In genomic region chr17:81397314-81398169, GRCh38 we compare ENCODE assay signal across 9 cellular contexts. TPM values are rescaled to one million over a fixed set of nuclear protein-coding genes. Genes with fewer than 3 reads are reported as not detected.
A peak's percentile ranks its signal among the peaks of the same experiment; 100 is the strongest.
DNase-seq lines count a peak whose midpoint lies in the region; ATAC-seq and TF ChIP-seq lines count a peak whose summit lies in the region.
"Had no signal": no experiment of that assay in that cellular context is flagged by ENCODE, and none has a peak within 500 bp of the region (broad histone marks: within the 10 kb centered on the region; RNA-seq: fewer than 3 reads in every experiment).

No MANE protein-coding gene starts in this region.

- peak overlapping the region; percentile 71 for H2BK120ac ChIP-seq in trophoblast cell (ENCODE audit: insufficient read depth, low read length, poor library complexity)

- peak overlapping the region; percentile 31 for H3K4me3 Mint-ChIP-seq in activated CD4-positive, alpha-beta memory T cell treated with anti-CD3 and anti-CD28 coated beads for 36 hours

- CTCF ChIA-PET in activated CD4-positive, alpha-beta memory T cell treated with anti-CD3 and anti-CD28 coated beads for 36 hours (lab: Charles Lee) = interaction anchor here (0.8 to 1.8 kb wide), 3 partner anchors 87 to 102 kb away, joined by 3 to 10 read pairs (median 3); partner anchors contain the start of gene SLC38A10
- CTCF ChIA-PET in GM10248 (lab: Yijun Ruan, JAX) = interaction anchor here (1.0 to 2.0 kb wide), 2 partner anchors 26 to 106 kb away, joined by 3 to 6 read pairs; no protein-coding TSS in a partner anchor

- peak overlapping the region; percentile 21 for H3K27ac Mint-ChIP-seq in activated CD4-positive, alpha-beta memory T cell treated with anti-CD3 and anti-CD28 coated beads for 36 hours

- peak overlapping the region; percentile 90 for H2BK5ac ChIP-seq in trophoblast cell (ENCODE audit: low read depth, low read length, poor library complexity)

- H3K4me2 ChIP-seq in trophoblast cell (ENCODE audit: low read length) = peak overlapping the region; percentile 95

- H4K12ac ChIP-seq in trophoblast cell (ENCODE audit: low read depth, low read length) = no peak overlapping the region

- H3K27ac ChIP-seq in foreskin keratinocyte = peak overlapping the region; percentile 84
- peak overlapping the region; percentile 92 for H3K27ac ChIP-seq in trophoblast cell (ENCODE audit: low read depth, low read length)

- H3K4me1 Mint-ChIP-seq in activated CD4-positive, alpha-beta memory T cell treated with anti-CD3 and anti-CD28 coated beads for 36 hours (ENCODE audit: low read depth) = peaks cover 27% of the 10 kb centered on the region

- no peaks in the 10 kb centered on the region for H3K36me3 ChIP-seq in trophoblast cell (ENCODE audit: control insufficient read depth in 1 of 2, insufficient read depth in 2 of 2, low read length in 2 of 2)

- H3K4ac ChIP-seq in trophoblast cell (ENCODE audit: low read depth, low read length) = no peak overlapping the region

- no peak overlapping the region for H2BK12ac ChIP-seq in trophoblast cell (ENCODE audit: low read length)

- peak overlapping the region; percentile 32 for H3K14ac ChIP-seq in trophoblast cell (ENCODE audit: low read length)

- peaks cover 6% of the 10 kb centered on the region for H3K9me3 ChIP-seq in trophoblast cell (ENCODE audit: insufficient read depth, low read depth, low read length)

- WGBS in trophoblast cell (ENCODE audit: extremely low coverage, insufficient coverage, insufficient read length) = no CpG with 5 or more reads among the region's 49 CpGs

- H3K27me3 Mint-ChIP-seq in activated CD4-positive, alpha-beta memory T cell treated with anti-CD3 and anti-CD28 coated beads for 36 hours = peaks cover 52% of the 10 kb centered on the region

- H3K4me1 ChIP-seq in foreskin keratinocyte (no peaks in the 10 kb centered on the region), trophoblast cell (ENCODE audit: control insufficient read depth in 1 of 2, insufficient read depth in 2 of 2, low read length in 2 of 2) (peaks cover 16 to 38% of the 10 kb centered on the region in 2 experiments)

- H3K18ac ChIP-seq in trophoblast cell (ENCODE audit: low read length) = peak overlapping the region; percentile 82

- TF ChIP-seq CTCF in foreskin keratinocyte (conservative IDR thresholded peaks at IDR 0.05) = no peak
- no peak for TF ChIP-seq CTCF in GM10248 (IDR thresholded peaks at IDR 0.05; ENCODE audit: control extremely low read depth, extremely low read depth, low read depth, missing control alignments)

- peaks cover 21% of the 10 kb centered on the region for H3K79me2 ChIP-seq in trophoblast cell (ENCODE audit: control insufficient read depth, insufficient read depth, low read length, poor library complexity)

- H2AFZ ChIP-seq in trophoblast cell (ENCODE audit: insufficient read depth, low read length, poor library complexity) = peak overlapping the region; percentile 73

- POLR2A ChIA-PET in activated CD4-positive, alpha-beta memory T cell treated with anti-CD3 and anti-CD28 coated beads for 36 hours (lab: Charles Lee) = interaction anchor here (0.6 kb wide), 1 partner anchor 157 kb away, joined by 3 read pairs; no protein-coding TSS in a partner anchor
- POLR2A ChIA-PET in GM10248 (lab: Yijun Ruan, JAX) = no interaction called here

- peak overlapping the region; percentile 44 for H3K9ac ChIP-seq in trophoblast cell (ENCODE audit: low read length)

- no peak overlapping the region for H3K23ac ChIP-seq in trophoblast cell (ENCODE audit: low read length)

- H4K8ac ChIP-seq in trophoblast cell (ENCODE audit: low read depth, low read length) = peak overlapping the region; percentile 87

- intact Hi-C loops in activated CD4-positive, alpha-beta memory T cell treated with anti-CD3 and anti-CD28 coated beads for 36 hours (cut with micrococcal nuclease) = loop anchor here (5.0 kb wide), 3 partner anchors 85 to 1585 kb away; partner anchors contain the start of gene SLC38A10

- DNase-seq in DMS53 (lab: John Stamatoyannopoulos, UW) (peak; percentile 82), Kasumi-1 (lab: John Stamatoyannopoulos, UW) (peak; percentile 58 to 73), foreskin keratinocyte (peak; percentile 62 to 79), trophoblast cell (peak in 1 of 2 donors; percentile 45), GM10248 (ENCODE audit: extremely low spot score) (no peak)
- DNase-seq in activated CD4-positive, alpha-beta memory T cell treated with anti-CD3 and anti-CD28 coated beads for 36 hours = no peak

- peak overlapping the region; percentile 78 for H4K91ac ChIP-seq in trophoblast cell (ENCODE audit: low read depth, low read length)

- H3K9me3 Mint-ChIP-seq in activated CD4-positive, alpha-beta memory T cell treated with anti-CD3 and anti-CD28 coated beads for 36 hours = no peaks in the 10 kb centered on the region

- H3K36me3 Mint-ChIP-seq in activated CD4-positive, alpha-beta memory T cell treated with anti-CD3 and anti-CD28 coated beads for 36 hours = peaks cover 2% of the 10 kb centered on the region

- H2AK5ac ChIP-seq in trophoblast cell (ENCODE audit: low read length) = no peak overlapping the region

- H3K4me3 ChIP-seq in trophoblast cell (ENCODE audit: low read depth, low read length) = peak overlapping the region; percentile 78

- ATAC-seq in foreskin keratinocyte (no peak), HG02678 (IDR thresholded peaks at IDR 0.05; ENCODE audit: unreplicated experiment) (no peak), HG03469 (IDR thresholded peaks at IDR 0.05; ENCODE audit: unreplicated experiment) (no peak)

- no peaks in the 10 kb centered on the region for H3K27me3 ChIP-seq in foreskin keratinocyte
- H3K27me3 ChIP-seq in trophoblast cell (ENCODE audit: insufficient read depth, low read length) = peaks cover 17% of the 10 kb centered on the region

- peaks cover 40% of the 10 kb centered on the region for H3K79me1 ChIP-seq in trophoblast cell (ENCODE audit: low read length)

RNA-seq across cellular contexts. Expression of gene BAHCC1, which starts 2.3 kb away (rescaled TPM):
- under 1 TPM in 1 of 2 experiments, not detected in 1; 0.10 TPM for total RNA-seq in activated CD4-positive, alpha-beta memory T cell treated with anti-CD3 and anti-CD28 coated beads for 36 hours
- 4.4 and 5.6 TPM in 2 replicates for total RNA-seq in foreskin keratinocyte
- 1.7 and 2.2 TPM in 2 replicates for polyA plus RNA-seq in foreskin keratinocyte
- polyA plus RNA-seq in trophoblast cell (2013) = 2.8 and 3.1 TPM in 2 replicates
- total RNA-seq: activated CD8-positive, alpha-beta memory T cell treated with anti-CD3 and anti-CD28 coated beads for 36 hours had no signal

Comparison
In these comparisons a context has a peak if more than half of its experiments do, and no peak if none do; other contexts are left out.
1. DNase-seq: peak in DMS53 (single experiment), Kasumi-1 (2 of 2) and foreskin keratinocyte (2 of 2); none in activated CD4-positive, alpha-beta memory T cell treated with anti-CD3 and anti-CD28 coated beads for 36 hours (single experiment) and GM10248 (single experiment).